Comparison of ENCODE assay signal across 9 cellular contexts in genomic region chr6:96542702-96543101, GRCh38. TPM values are rescaled to one million over a fixed set of nuclear protein-coding genes. Genes with fewer than 3 reads are reported as not detected.
DNase-seq lines count a peak whose midpoint lies in the region; ATAC-seq, FAIRE-seq and TF ChIP-seq lines count a peak whose summit lies in the region.
"Had no signal": no experiment of that assay in that cellular context is flagged by ENCODE, and none has a peak within 500 bp of the region (broad histone marks: within the 10 kb centered on the region; RNA-seq: fewer than 3 reads in every experiment).

No MANE protein-coding gene starts in this region.

- peak; percentile 44 for TF ChIP-seq CTCF in cardiac muscle cell (IDR thresholded peaks at IDR 0.05; ENCODE audit: low read depth, low read length)
- peak; percentile 26 to 45 (median 31); a peak in 4 of 6 replicates for TF ChIP-seq CTCF in GM12878 (IDR thresholded peaks at IDR 0.05 in 2 of 3, conservative IDR thresholded peaks at IDR 0.05 in 1 of 3; ENCODE audit: control insufficient read depth in 2 of 3, extremely low read depth in 1 of 3, insufficient read depth in 1 of 3, low read depth in 3 of 3, low read length in 3 of 3)
- peak; percentile 60 for TF ChIP-seq CTCF in thoracic aorta (IDR thresholded peaks at IDR 0.05)

- RAD21 ChIA-PET in GM12878 (lab: Charles Lee; ENCODE audit: unreplicated experiment): interaction anchor here (1.0 to 3.4 kb wide), 4 partner anchors 14 to 84 kb away, joined by 3 to 13 read pairs (median 6); no protein-coding TSS in a partner anchor

- no peak for TF ChIP-seq EP300 in Ishikawa (IDR thresholded peaks at IDR 0.05; ENCODE audit: borderline replicate concordance)
- TF ChIP-seq EP300 in GM12878 (IDR thresholded peaks at IDR 0.05; ENCODE audit: borderline replicate concordance in 1 of 2, control insufficient read depth in 1 of 2, low read depth in 2 of 2, low read length in 2 of 2): no peak

- POLR2A ChIA-PET in GM12878 (lab: Charles Lee): no interaction called here

- no peak overlapping the region for H2AFZ ChIP-seq in GM12878 (ENCODE audit: control insufficient read depth, low read depth, low read length)

- no peak overlapping the region for H3K4me2 ChIP-seq in GM12878 (ENCODE audit: control insufficient read depth, insufficient read depth)

- H3K9me3 ChIP-seq in cardiac muscle cell (ENCODE audit: low read depth) (no peaks in the 10 kb centered on the region), GM12878 (replicated peaks; ENCODE audit: control insufficient read depth, insufficient read depth, low read length) (no peaks in the 10 kb centered on the region), thoracic aorta (no peaks in the 10 kb centered on the region)

- BruUV-seq in GM12878 (replicated peaks; lab: Mats Ljungman, UMichigan): no TSS peak

- intact Hi-C loops in left cardiac atrium (cut with DNase I) (no loop called here), GM12878 (cut with micrococcal nuclease; ENCODE audit: unreplicated experiment) (loop anchor here (2.0 to 5.0 kb wide), 5 partner anchors 70 to 516 kb away; partner anchors contain the start of gene NDUFAF4)

- H3K4me1 ChIP-seq in cardiac muscle cell (ENCODE audit: low read depth): no peaks in the 10 kb centered on the region
- H3K4me1 ChIP-seq in GM12878 (ENCODE audit: control insufficient read depth, insufficient read depth, low read length): no peaks in the 10 kb centered on the region
- no peaks in the 10 kb centered on the region for H3K4me1 ChIP-seq in thoracic aorta (ENCODE audit: control insufficient read depth in 1 of 2, low read depth in 2 of 2)

- in situ Hi-C loops in GM12878 (cut with MboI): no loop called here

- H3K27me3 ChIP-seq in cardiac muscle cell (no peaks in the 10 kb centered on the region), GM12878 (replicated peaks in 1 of 2; ENCODE audit: control insufficient read depth in 2 of 2, insufficient read depth in 2 of 2, low read length in 1 of 2) (no peaks in the 10 kb centered on the region), thoracic aorta (replicated peaks; ENCODE audit: insufficient read depth) (no peaks in the 10 kb centered on the region)

- TF ChIP-seq RAD21 in Ishikawa (IDR thresholded peaks at IDR 0.05; ENCODE audit: low read depth) (peak; percentile 22; the same call in 1 of the 2 replicates), GM12878 (IDR thresholded peaks at IDR 0.05; ENCODE audit: insufficient read depth, low read depth, low read length) (peak; percentile 61)

- H3K36me3 ChIP-seq in cardiac muscle cell (peaks cover 64% of the 10 kb centered on the region), GM12878 (ENCODE audit: control insufficient read depth in 2 of 2, insufficient read depth in 2 of 2, low read length in 1 of 2) (peaks cover 1 to 22% of the 10 kb centered on the region in 2 experiments; a peak in 3 of 4 replicates), thoracic aorta (peaks cover 29% of the 10 kb centered on the region)

- no peak for TF ChIP-seq POLR2A in GM12878 (IDR thresholded peaks at IDR 0.05; ENCODE audit: low read depth, low read length)

- no peak overlapping the region for H3K4me3 ChIP-seq in cardiac muscle cell
- H3K4me3 ChIP-seq in GM12878: no peak overlapping the region
- no peak overlapping the region for H3K4me3 ChIP-seq in thoracic aorta

- no peak overlapping the region for H3K27ac ChIP-seq in cardiac muscle cell
- no peak overlapping the region for H3K27ac ChIP-seq in GM12878 (ENCODE audit: control insufficient read depth, insufficient read depth)
- no peak overlapping the region for H3K27ac ChIP-seq in thoracic aorta

- CTCF ChIA-PET in GM12878 (lab: Yijun Ruan, JAX): interaction anchor here (1.0 to 4.2 kb wide), 10 partner anchors 8 to 516 kb away, joined by 3 to 16 read pairs (median 6); no protein-coding TSS in a partner anchor

- H4K20me1 ChIP-seq in GM12878 (ENCODE audit: control insufficient read depth, insufficient read depth): no peaks in the 10 kb centered on the region

- SMC1A ChIA-PET in GM12878 (lab: Charles Lee; ENCODE audit: uncharacterized antibody, unreplicated experiment): interaction anchor here (1.1 to 4.0 kb wide), 4 partner anchors 9 to 517 kb away, joined by 3 to 27 read pairs (median 8); no protein-coding TSS in a partner anchor

- H3K9ac ChIP-seq in GM12878 (ENCODE audit: control insufficient read depth, insufficient read depth, low read length): no peak overlapping the region

- H3K79me2 ChIP-seq in GM12878 (ENCODE audit: control insufficient read depth, insufficient read depth, low read length): no peaks in the 10 kb centered on the region

- ATAC-seq in left cardiac atrium (no peak), GM12878 (peak; percentile 79), thoracic aorta (ENCODE audit: insufficient number of reproducible peaks, low FRiP score, low read depth) (no peak), HG03025 (IDR thresholded peaks at IDR 0.05; ENCODE audit: low FRiP score, unreplicated experiment) (no peak)

- DNase-seq in cardiac muscle cell (ENCODE audit: low read depth in 1 of 2, low spot score in 1 of 2): peak in 1 of 2 donors; percentile 25
- no peak for DNase-seq in left cardiac atrium
- DNase-seq in GM12878 (ENCODE audit: low read depth, low spot score): no peak
- DNase-seq in thoracic aorta (ENCODE audit: low spot score): no peak
- DNase-seq in NOMO-1 (lab: John Stamatoyannopoulos, UW; ENCODE audit: unreplicated experiment in 2 of 2): no peak
- DNase-seq in ecto neural progenitor cell (ENCODE audit: low spot score): no peak

- FAIRE-seq in GM12878 (lab: Jason Lieb, UNC): no peak

TF ChIP-seq in Ishikawa, 13 proteins besides CTCF, POLR2A, EP300 and RAD21 (continues in another document):
- no peak for TF ChIP-seq TEAD4 (IDR thresholded peaks at IDR 0.05)
- TF ChIP-seq YY1 (IDR thresholded peaks at IDR 0.05; ENCODE audit: low read depth): no peak

TF ChIP-seq in GM12878, 131 proteins besides CTCF, POLR2A, EP300 and RAD21 (continues in another document):
- TF ChIP-seq HCFC1 (IDR thresholded peaks at IDR 0.05; ENCODE audit: low read length) (no peak), SMC3 (IDR thresholded peaks at IDR 0.05; ENCODE audit: borderline replicate concordance, low read length) (peak; percentile 58; the same call in 1 of the 2 replicates), BACH1 (IDR thresholded peaks at IDR 0.05; ENCODE audit: borderline replicate concordance) (no peak), FOS (IDR thresholded peaks at IDR 0.05; ENCODE audit: borderline replicate concordance, extremely low read depth, insufficient read length) (no peak), CBFB (IDR thresholded peaks at IDR 0.05; ENCODE audit: low read depth) (no peak)

RNA-seq across cellular contexts. Expression of gene FHL5, which starts 20.2 kb away (rescaled TPM):
- not detected in 2 replicates for total RNA-seq in cardiac muscle cell
- not detected in 2 replicates for polyA plus RNA-seq in cardiac muscle cell
- 1 to 10 TPM; 9.5 to 9.6 TPM for total RNA-seq in left cardiac atrium
- not detected in 2 replicates for total RNA-seq in GM12878 (2013; cell fraction: nucleolus; rRNA removed)
- total RNA-seq in GM12878 (2014; rRNA removed): not detected in 2 replicates
- not detected in 2 replicates for total RNA-seq in GM12878 (2014; rRNA removed; fragmentation: Illumina TruSeq; extraction: Trizol)
- not detected in 2 replicates for total RNA-seq in GM12878 (2021)
- polyA plus RNA-seq in GM12878 (2011; ENCODE audit: low read depth): not detected
- 0.16 and 0.17 TPM in 2 replicates for polyA plus RNA-seq in GM12878 (2011; rRNA removed)
- polyA plus RNA-seq in GM12878 (2011; cell fraction: cytosol; rRNA removed): 0.05 TPM in 1 of 2 replicates, not detected in the other
- polyA plus RNA-seq in GM12878 (2011; cell fraction: nucleus; rRNA removed): not detected in 2 replicates
- polyA plus RNA-seq in GM12878 (2012): not detected in 2 replicates
- polyA plus RNA-seq in GM12878 (2014; fragmentation: Illumina TruSeq; extraction: Trizol): not detected in 2 replicates
- not detected for polyA plus RNA-seq in GM12878 (2014; fragmentation: Nextera tagmentation; extraction: Ambion mirVana)
- not detected in 2 replicates for polyA plus RNA-seq in GM12878 (2014; rRNA removed)
- polyA plus RNA-seq in GM12878 (2016; fragmentation: Nextera tagmentation; extraction: Ambion mirVana): not detected
- polyA minus RNA-seq in GM12878 (2011; rRNA and poly(A)+ RNA removed): 0.10 TPM in 1 of 2 replicates, not detected in the other
- polyA minus RNA-seq in GM12878 (2011; cell fraction: cytosol; rRNA and poly(A)+ RNA removed): not detected in 2 replicates
- 0.12 TPM in 1 of 2 replicates, not detected in the other for polyA minus RNA-seq in GM12878 (2011; cell fraction: nucleus; rRNA and poly(A)+ RNA removed)
- total RNA-seq in thoracic aorta: 10 to 100 TPM; 47.3 to 98.8 TPM
- total RNA-seq: HT1080 had no signal

RNA-seq across cellular contexts. Expression of gene UFL1, which starts 21.1 kb away (rescaled TPM):
- total RNA-seq in cardiac muscle cell (17.5 and 26.2 TPM in 2 replicates), left cardiac atrium (10 to 100 TPM; 22.2 to 23.7 TPM), GM12878 (2014; rRNA removed) (18.1 and 22.8 TPM in 2 replicates), GM12878 (2014; rRNA removed; fragmentation: Illumina TruSeq; extraction: Trizol) (26.7 and 27.3 TPM in 2 replicates), GM12878 (2021) (20.7 and 21.5 TPM in 2 replicates), thoracic aorta (10 to 100 TPM; 17.2 to 24.6 TPM)
- polyA plus RNA-seq in cardiac muscle cell (18.7 and 37.4 TPM in 2 replicates), GM12878 (2011; rRNA removed) (26.4 and 41.6 TPM in 2 replicates), GM12878 (2014; fragmentation: Illumina TruSeq; extraction: Trizol) (29.3 and 35.1 TPM in 2 replicates), GM12878 (2014; fragmentation: Nextera tagmentation; extraction: Ambion mirVana) (10 to 100 TPM; 24.5 to 29.1 TPM), GM12878 (2014; rRNA removed) (11.8 and 13.8 TPM in 2 replicates), GM12878 (2016; fragmentation: Nextera tagmentation; extraction: Ambion mirVana) (10 to 100 TPM; 23.8 to 24.2 TPM)
- 47.2 and 51.1 TPM in 2 replicates for total RNA-seq in GM12878 (2013; cell fraction: nucleolus; rRNA removed)
- polyA plus RNA-seq in GM12878 (2011; ENCODE audit: low read depth): 9.1 TPM
- 7.3 and 9.1 TPM in 2 replicates for polyA plus RNA-seq in GM12878 (2011; cell fraction: cytosol; rRNA removed)
- 22.6 and 27.1 TPM in 2 replicates for polyA plus RNA-seq in GM12878 (2011; cell fraction: nucleus; rRNA removed)
- 16.2 and 21.5 TPM in 2 replicates for polyA plus RNA-seq in GM12878 (2012)
- polyA minus RNA-seq in GM12878 (2011; rRNA and poly(A)+ RNA removed): 11.2 and 15.0 TPM in 2 replicates
- 10.0 and 10.6 TPM in 2 replicates for polyA minus RNA-seq in GM12878 (2011; cell fraction: cytosol; rRNA and poly(A)+ RNA removed)
- 11.5 and 13.7 TPM in 2 replicates for polyA minus RNA-seq in GM12878 (2011; cell fraction: nucleus; rRNA and poly(A)+ RNA removed)

Comparison
In these comparisons a context has a peak if more than half of its experiments do, and no peak if none do; other contexts are left out.
1. RNA of gene FHL5, which starts 20.2 kb away (total RNA-seq): 47.3 to 98.8 TPM in thoracic aorta and 9.5 to 9.6 TPM in left cardiac atrium; not detected in cardiac muscle cell and not detected in GM12878; every median in the first group is over 4 times any median in the second.
2. Peak in every context shown above with its lines, with median percentiles within 50 percentile points of each other: CTCF ChIP-seq.